Comparison of ENCODE assay signal across 1 cellular context in genomic region chr11:33375236-33375635, GRCh38.
TF ChIP-seq lines count a peak whose summit lies in the region.

No MANE protein-coding gene starts in this region.

TF ChIP-seq in HepG2, 621 proteins besides CTCF, POLR2A, EP300 and RAD21 (continued from another document):
- TF ChIP-seq RERE (CRISPR knock-in tag; IDR thresholded peaks at IDR 0.05; ENCODE audit: low read depth): no peak
- no peak for TF ChIP-seq ZNF33B (CRISPR knock-in tag; IDR thresholded peaks at IDR 0.05)
- no peak for TF ChIP-seq PAXIP1 (CRISPR knock-in tag; conservative IDR thresholded peaks at IDR 0.05)
- TF ChIP-seq ZNF564 (CRISPR knock-in tag; IDR thresholded peaks at IDR 0.05): no peak
- TF ChIP-seq NFYB (CRISPR knock-in tag; IDR thresholded peaks at IDR 0.05): no peak
- TF ChIP-seq SAFB2 (CRISPR knock-in tag; IDR thresholded peaks at IDR 0.05; ENCODE audit: borderline replicate concordance, low read depth): no peak
- TF ChIP-seq PHF5A (CRISPR knock-in tag; IDR thresholded peaks at IDR 0.05; ENCODE audit: low read depth, unreplicated experiment): no peak
- no peak for TF ChIP-seq CBX2 (IDR thresholded peaks at IDR 0.05; ENCODE audit: low read depth, low read length)
- TF ChIP-seq CBX2 (CRISPR knock-in tag; IDR thresholded peaks at IDR 0.05; ENCODE audit: low read depth): no peak
- no peak for TF ChIP-seq ZNF629 (CRISPR knock-in tag; conservative IDR thresholded peaks at IDR 0.05)
- no peak for TF ChIP-seq DNMT3B (CRISPR knock-in tag; conservative IDR thresholded peaks at IDR 0.05)
